ENCODE assay signal across 33 cellular contexts in genomic region chr11:92342886-92343285, GRCh38.
"Had no signal": no experiment of that assay in that cellular context is flagged by ENCODE, and none has a peak within 500 bp of the region (broad histone marks: within the 10 kb centered on the region; RNA-seq: fewer than 3 reads in every experiment).

No MANE protein-coding gene starts in this region.

- H3K4me1 Mint-ChIP-seq: activated CD4-positive, alpha-beta T cell treated with anti-CD3 and anti-CD28 coated beads for 36 hours; activated naive CD4-positive, alpha-beta T cell treated with anti-CD3 and anti-CD28 coated beads, Interleukin-2, amount 10 ng/mL, durations not matched to agents 7 days and 5 days; central memory CD8-positive, alpha-beta T cell had no signal

- H3K27ac Mint-ChIP-seq: activated CD4-positive, alpha-beta memory T cell treated with anti-CD3 and anti-CD28 coated beads for 36 hours; activated CD4-positive, alpha-beta T cell treated with anti-CD3 and anti-CD28 coated beads for 36 hours; activated naive CD4-positive, alpha-beta T cell treated with anti-CD3 and anti-CD28 coated beads, Interleukin-2, amount 10 ng/mL, durations not matched to agents 7 days and 5 days; activated naive CD8-positive, alpha-beta T cell had no signal

- H3K9me3 ChIP-seq: ascending aorta, body of pancreas had no signal

- H3K27me3 Mint-ChIP-seq: activated CD4-positive, alpha-beta memory T cell treated with anti-CD3 and anti-CD28 coated beads for 36 hours; activated CD4-positive, alpha-beta T cell treated with anti-CD3 and anti-CD28 coated beads for 36 hours; activated naive CD4-positive, alpha-beta T cell treated with anti-CD3 and anti-CD28 coated beads, Interleukin-2, amount 10 ng/mL, durations not matched to agents 7 days and 5 days; activated naive CD8-positive, alpha-beta T cell; central memory CD8-positive, alpha-beta T cell had no signal

- H3K4me2 ChIP-seq: PC-9 had no signal

- ATAC-seq: activated CD4-positive, alpha-beta T cell treated with anti-CD3 and anti-CD28 coated beads for 36 hours; activated CD4-positive, CD25-positive, alpha-beta regulatory T cell treated with anti-CD3 and anti-CD28 coated beads, Interleukin-2, amount 50 U/mL, for 24 hours; body of pancreas; K562; Right ventricle myocardium inferior had no signal

- H3K36me3 Mint-ChIP-seq: activated CD4-positive, alpha-beta memory T cell treated with anti-CD3 and anti-CD28 coated beads for 36 hours; activated naive CD4-positive, alpha-beta T cell treated with anti-CD3 and anti-CD28 coated beads, Interleukin-2, amount 10 ng/mL, durations not matched to agents 7 days and 5 days; activated naive CD8-positive, alpha-beta T cell had no signal

- H3K4me3 Mint-ChIP-seq: activated CD4-positive, alpha-beta memory T cell treated with anti-CD3 and anti-CD28 coated beads for 36 hours; activated CD4-positive, alpha-beta T cell treated with anti-CD3 and anti-CD28 coated beads for 36 hours; activated naive CD4-positive, alpha-beta T cell treated with anti-CD3 and anti-CD28 coated beads, Interleukin-2, amount 10 ng/mL, durations not matched to agents 7 days and 5 days; activated naive CD8-positive, alpha-beta T cell; central memory CD8-positive, alpha-beta T cell had no signal

- FAIRE-seq: bronchial epithelial cell, K562, RCC 7860 had no signal

- DNase-seq: activated CD4-positive, alpha-beta memory T cell treated with anti-CD3 and anti-CD28 coated beads for 36 hours; activated CD4-positive, alpha-beta T cell treated with anti-CD3 and anti-CD28 coated beads for 36 hours; activated CD4-positive, alpha-beta T cell treated with anti-CD3 and anti-CD28 coated beads, Interleukin-2, amount 50 U/mL, for 1 hour; activated CD8-positive, alpha-beta memory T cell treated with anti-CD3 and anti-CD28 coated beads, Interleukin-2, amount 50 U/mL, for 4 hours; activated effector memory CD4-positive, alpha-beta T cell treated with Interleukin-2 at 50 U/mL for 16 hours; activated naive CD4-positive, alpha-beta T cell treated with anti-CD3 and anti-CD28 coated beads, Interleukin-2, amount 10 ng/mL, durations not matched to agents 7 days and 5 days; activated T-cell treated with anti-CD3 and anti-CD28 coated beads for 4 hours; activated T-cell treated with anti-CD3 and anti-CD28 coated beads, Interleukin-2, amount 50 U/mL, for 48 hours; amygdala; body of pancreas; NCI-H1048; NCI-H1105 treated with DMSO at 0.1 percent for 48 hours; NCI-H1436; NCI-H1694; NCI-H1930; NCI-H2081 treated with DMSO at 0.1 percent for 48 hours; NCI-H345; NCI-H524 treated with DMSO at 0.1 percent for 48 hours; PC-9; SIG-M5; SW 1271; T-helper 1 cell; T-helper 2 cell; T-helper 9 cell had no signal

- H3K27ac ChIP-seq: ascending aorta, body of pancreas, PC-9, RWPE1 had no signal

- H3K4me1 ChIP-seq: ascending aorta, body of pancreas had no signal

- H3K9me3 Mint-ChIP-seq: activated CD4-positive, alpha-beta memory T cell treated with anti-CD3 and anti-CD28 coated beads for 36 hours; activated naive CD4-positive, alpha-beta T cell treated with anti-CD3 and anti-CD28 coated beads, Interleukin-2, amount 10 ng/mL, durations not matched to agents 7 days and 5 days had no signal

- H3K4me3 ChIP-seq: ascending aorta, body of pancreas, K562, PC-9 had no signal
